ENCODE assay signal across 21 cellular contexts in genomic region chr13:25525884-25526283, GRCh38.
"Had no signal": no experiment of that assay in that cellular context is flagged by ENCODE, and none has a peak within 500 bp of the region (broad histone marks: within the 10 kb centered on the region; RNA-seq: fewer than 3 reads in every experiment).

No MANE protein-coding gene starts in this region.

- H3K27me3 ChIP-seq: colonic mucosa had no signal

- H3K36me3 Mint-ChIP-seq: activated CD8-positive, alpha-beta memory T cell treated with anti-CD3 and anti-CD28 coated beads, Interleukin-2, amount 10 ng/mL, durations not matched to agents 7 days and 5 days had no signal

- DNase-seq: activated B cell treated with CpG ODN at 0.5 μM for 24 hours; activated CD4-positive, alpha-beta T cell treated with anti-CD3 and anti-CD28 coated beads, Interleukin-2, amount 50 U/mL, for 1 hour; activated CD8-positive, alpha-beta memory T cell treated with anti-CD3 and anti-CD28 coated beads, Interleukin-2, amount 10 ng/mL, durations not matched to agents 7 days and 5 days; activated CD8-positive, alpha-beta T cell treated with anti-CD3 and anti-CD28 coated beads, Interleukin-2, amount 10 ng/mL, durations not matched to agents 7 days and 5 days; activated naive CD4-positive, alpha-beta T cell; activated T-cell treated with anti-CD3 and anti-CD28 coated beads, Interleukin-2, amount 50 U/mL, for 48 hours; anterior cingulate cortex; cerebellar nuclear complex; colonic mucosa; effector CD8-positive, alpha-beta T cell; glutamatergic neuron; left ventricle myocardium superior; mucosa of descending colon; posterior cingulate gyrus; right cardiac atrium; trophoblast cell had no signal

- H3K27ac Mint-ChIP-seq: activated B cell treated with CpG ODN at 0.5 μM for 24 hours; activated CD8-positive, alpha-beta memory T cell treated with anti-CD3 and anti-CD28 coated beads, Interleukin-2, amount 10 ng/mL, durations not matched to agents 7 days and 5 days; activated CD8-positive, alpha-beta T cell treated with anti-CD3 and anti-CD28 coated beads, Interleukin-2, amount 10 ng/mL, durations not matched to agents 7 days and 5 days; activated naive CD4-positive, alpha-beta T cell treated with anti-CD3 and anti-CD28 coated beads, Interleukin-2, amount 50 U/mL, for 72 hours; nephron; stimulated activated naive CD8-positive, alpha-beta T cell treated with anti-CD3 and anti-CD28 coated beads, Interleukin-15, Interleukin-2, amounts not matched to agents 100 ng/mL and 50 ng/mL, for 24 hours had no signal

- H3K4me3 ChIP-seq: colonic mucosa, mucosa of descending colon, thoracic aorta had no signal

- H3K27me3 Mint-ChIP-seq: activated CD8-positive, alpha-beta memory T cell treated with anti-CD3 and anti-CD28 coated beads, Interleukin-2, amount 10 ng/mL, durations not matched to agents 7 days and 5 days had no signal

- H3K9me3 ChIP-seq: colonic mucosa had no signal

- H3K4me1 Mint-ChIP-seq: activated B cell treated with CpG ODN at 0.5 μM for 24 hours; activated CD8-positive, alpha-beta memory T cell treated with anti-CD3 and anti-CD28 coated beads, Interleukin-2, amount 10 ng/mL, durations not matched to agents 7 days and 5 days; nephron had no signal

- H3K27ac ChIP-seq: colonic mucosa, epithelial cell of prostate, thoracic aorta had no signal

- H3K36me3 ChIP-seq: colonic mucosa, thoracic aorta had no signal

- H3K4me3 Mint-ChIP-seq: activated B cell treated with CpG ODN at 0.5 μM for 24 hours; activated CD8-positive, alpha-beta memory T cell treated with anti-CD3 and anti-CD28 coated beads, Interleukin-2, amount 10 ng/mL, durations not matched to agents 7 days and 5 days; activated CD8-positive, alpha-beta T cell treated with anti-CD3 and anti-CD28 coated beads, Interleukin-2, amount 10 ng/mL, durations not matched to agents 7 days and 5 days; nephron; stimulated activated naive CD8-positive, alpha-beta T cell treated with anti-CD3 and anti-CD28 coated beads, Interleukin-15, Interleukin-2, amounts not matched to agents 100 ng/mL and 50 ng/mL, for 24 hours had no signal

- ATAC-seq: activated CD8-positive, alpha-beta memory T cell treated with anti-CD3 and anti-CD28 coated beads, Interleukin-2, amount 10 ng/mL, durations not matched to agents 7 days and 5 days; activated CD8-positive, alpha-beta T cell treated with anti-CD3 and anti-CD28 coated beads, Interleukin-2, amount 10 ng/mL, durations not matched to agents 7 days and 5 days; activated naive CD4-positive, alpha-beta T cell treated with anti-CD3 and anti-CD28 coated beads, Interleukin-2, amount 50 U/mL, for 72 hours; left ventricle myocardium superior; mucosa of descending colon; right cardiac atrium had no signal

- H3K4me1 ChIP-seq: colonic mucosa had no signal
